In genomic region chr5:162473051-162473714, GRCh38 we compare ENCODE assay signal across 23 cellular contexts.
"Had no signal": no experiment of that assay in that cellular context is flagged by ENCODE, and none has a peak within 500 bp of the region (broad histone marks: within the 10 kb centered on the region; RNA-seq: fewer than 3 reads in every experiment).

No MANE protein-coding gene starts in this region.

- H3K27me3 ChIP-seq: dorsolateral prefrontal cortex, esophagus squamous epithelium, neutrophil, pancreas, spleen, suprapubic skin, tibial artery had no signal

- ATAC-seq: left lobe of liver; natural killer cell; pancreas; right cardiac atrium; stimulated activated memory B cell treated with anti-CD40 and anti-IgM and Interleukin-4, amounts not matched to agents 10 μg/mL and 1 μg/mL and 100 μg/mL, for 72 hours had no signal

- H3K36me3 Mint-ChIP-seq: natural killer cell; stimulated activated memory B cell treated with anti-CD40 and anti-IgM and Interleukin-4, amounts not matched to agents 10 μg/mL and 1 μg/mL and 100 μg/mL, for 72 hours; type B pancreatic cell had no signal

- DNase-seq: central memory CD4-positive, alpha-beta T cell; dorsolateral prefrontal cortex; effector CD4-positive, alpha-beta T cell; endodermal cell; erythroblast; esophagus squamous epithelium; foreskin melanocyte; kidney; natural killer cell; pancreas; right cardiac atrium; spleen; stimulated activated CD4-positive, alpha-beta T cell treated with anti-CD3 and anti-CD28 coated beads, Interleukin-4, amount 100 ng/mL, for 4 hours; tibial artery had no signal

- H3K9me3 ChIP-seq: esophagus squamous epithelium, neutrophil, pancreas, suprapubic skin, tibial artery had no signal

- H3K4me3 Mint-ChIP-seq: endodermal cell; natural killer cell; neural crest cell; stimulated activated memory B cell treated with anti-CD40 and anti-IgM and Interleukin-4, amounts not matched to agents 10 μg/mL and 1 μg/mL and 100 μg/mL, for 72 hours; stimulated activated naive CD8-positive, alpha-beta T cell treated with anti-CD3 and anti-CD28 coated beads, Interleukin-15, Interleukin-2, amounts not matched to agents 100 ng/mL and 50 ng/mL, for 24 hours; type B pancreatic cell had no signal

- H3K4me1 ChIP-seq: esophagus squamous epithelium, pancreas, spleen, suprapubic skin had no signal

- H3K27me3 Mint-ChIP-seq: progenitor cell of endocrine pancreas; stimulated activated memory B cell treated with anti-CD40 and anti-IgM and Interleukin-4, amounts not matched to agents 10 μg/mL and 1 μg/mL and 100 μg/mL, for 72 hours; stimulated activated naive CD8-positive, alpha-beta T cell treated with anti-CD3 and anti-CD28 coated beads, Interleukin-15, Interleukin-2, amounts not matched to agents 100 ng/mL and 50 ng/mL, for 24 hours; type B pancreatic cell had no signal

- H3K27ac Mint-ChIP-seq: endodermal cell; natural killer cell; progenitor cell of endocrine pancreas; stimulated activated memory B cell treated with anti-CD40 and anti-IgM and Interleukin-4, amounts not matched to agents 10 μg/mL and 1 μg/mL and 100 μg/mL, for 72 hours; stimulated activated naive CD8-positive, alpha-beta T cell treated with anti-CD3 and anti-CD28 coated beads, Interleukin-15, Interleukin-2, amounts not matched to agents 100 ng/mL and 50 ng/mL, for 24 hours; type B pancreatic cell had no signal

- H3K4me1 Mint-ChIP-seq: endodermal cell; natural killer cell; neural crest cell; stimulated activated memory B cell treated with anti-CD40 and anti-IgM and Interleukin-4, amounts not matched to agents 10 μg/mL and 1 μg/mL and 100 μg/mL, for 72 hours had no signal

- H3K4me3 ChIP-seq: dorsolateral prefrontal cortex, esophagus squamous epithelium, pancreas, skin epidermis, spleen, suprapubic skin, tibial artery had no signal

- H3K27ac ChIP-seq: esophagus squamous epithelium, neutrophil, pancreas, skin epidermis, spleen, suprapubic skin had no signal

- H3K36me3 ChIP-seq: esophagus squamous epithelium, neutrophil, pancreas, spleen, suprapubic skin, tibial artery had no signal

- H3K9me3 Mint-ChIP-seq: type B pancreatic cell had no signal
